ENCODE assay signal across 11 cellular contexts in the genomic region with DNA sequence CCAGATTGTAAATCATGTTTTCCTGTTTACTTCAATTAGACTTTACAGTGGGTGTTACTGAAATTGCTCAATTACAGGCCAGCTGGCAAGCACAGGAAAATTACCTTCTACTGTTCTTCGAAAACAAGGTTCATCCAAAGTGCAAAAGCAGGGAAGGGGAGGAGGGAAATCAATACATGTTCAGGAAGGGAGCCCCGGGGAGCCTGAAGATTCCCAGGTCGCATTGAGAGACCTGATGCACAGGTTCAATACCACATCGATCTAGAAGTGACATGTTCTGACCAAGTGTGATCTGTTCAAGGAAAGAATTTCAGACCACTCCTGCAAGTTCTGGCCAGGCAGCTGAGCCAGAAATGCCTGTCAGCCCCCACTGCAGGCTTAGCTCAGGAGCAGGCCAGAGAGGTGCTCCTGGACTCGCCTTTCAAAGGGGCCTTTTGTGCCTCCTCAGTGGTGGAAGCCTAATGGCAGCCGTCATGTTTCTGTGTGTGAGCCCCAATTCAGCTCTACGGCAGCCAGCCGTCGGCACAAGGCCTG. TPM values are rescaled to one million over a fixed set of nuclear protein-coding genes. Genes with fewer than 3 reads are reported as not detected.
DNase-seq lines count a peak whose midpoint lies in the region; ATAC-seq and TF ChIP-seq lines count a peak whose summit lies in the region.
"Had no signal": no experiment of that assay in that cellular context is flagged by ENCODE, and none has a peak within 500 bp of the region (broad histone marks: within the 10 kb centered on the region; RNA-seq: fewer than 3 reads in every experiment).

No MANE protein-coding gene starts in this region.

- H3K4me3 ChIP-seq in HEK293 (ENCODE audit: low read depth, low read length) (no peak overlapping the region), esophagus squamous epithelium (no peak overlapping the region)
- H3K4me3 ChIP-seq: HAP-1 had no signal

- H3K4me1 ChIP-seq in HEK293 (ENCODE audit: control insufficient read depth, insufficient read depth, low read length) (peaks cover 3% of the 10 kb centered on the region; the same call in 1 of the 2 replicates), esophagus squamous epithelium (peaks cover 57 to 99% (median 78%) of the 10 kb centered on the region in 3 donors)
- H3K4me1 ChIP-seq: HAP-1 had no signal

- CTCF ChIA-PET in HEK293 (lab: Yijun Ruan, JAX) = interaction anchor here (0.6 to 0.8 kb wide), 3 partner anchors 13 to 60 kb away, joined by 3 read pairs; no protein-coding TSS in a partner anchor

- no peaks in the 10 kb centered on the region for H3K9me3 ChIP-seq in HEK293 (ENCODE audit: control insufficient read depth, insufficient read depth, low read depth, low read length)
- H3K9me3 ChIP-seq in esophagus squamous epithelium = no peaks in the 10 kb centered on the region
- H3K9me3 ChIP-seq: HAP-1 had no signal

- peaks cover 0 to 34% of the 10 kb centered on the region in 2 experiments; a peak in 2 of 3 replicates for H3K36me3 ChIP-seq in HEK293 (ENCODE audit: control insufficient read depth in 2 of 2, insufficient read depth in 1 of 2, low read length in 2 of 2)
- peaks cover 0 to 36% (median 5%) of the 10 kb centered on the region in 3 donors for H3K36me3 ChIP-seq in esophagus squamous epithelium

- POLR2A ChIA-PET in HEK293 (lab: Yijun Ruan, JAX) = no interaction called here

- TF ChIP-seq CTCF in HEK293 (tag by site-specific recombination; IDR thresholded peaks at IDR 0.05) = no peak
- no peak for TF ChIP-seq CTCF in esophagus squamous epithelium (IDR thresholded peaks at IDR 0.05)

- H3K27ac ChIP-seq in HEK293 (ENCODE audit: extremely low read depth, low read depth, low read length) (no peak overlapping the region), esophagus squamous epithelium (peak overlapping the region; percentile 64 to 83 (median 79))

- H3K27me3 ChIP-seq in esophagus squamous epithelium = no peaks in the 10 kb centered on the region

- intact Hi-C loops in esophagus squamous epithelium (cut with DNase I) = no loop called here

- WGBS in esophagus squamous epithelium, 2 donors = 37 to 45% methylated on average over 7 to 8 of the region's 9 CpGs

- TF ChIP-seq POLR2A in esophagus squamous epithelium (IDR thresholded peaks at IDR 0.05) = no peak

- DNase-seq in NCI-H2227 treated with DMSO at 0.1 percent for 48 hours (lab: John Stamatoyannopoulos, UW) (peak; percentile 62), esophagus squamous epithelium (lab: John Stamatoyannopoulos, UW) (no peak), renal cortical epithelial cell (ENCODE audit: low read depth) (peak; percentile 73), NCI-H82 treated with DMSO at 0.1 percent for 48 hours (lab: John Stamatoyannopoulos, UW; ENCODE audit: unreplicated experiment) (no peak), germinal center (ENCODE audit: low spot score) (no peak), C1 segment of cervical spinal cord (lab: John Stamatoyannopoulos, UW) (no peak)
- DNase-seq: NCI-H526 treated with DMSO at 0.1 percent for 48 hours; stimulated activated CD4-positive, alpha-beta T cell treated with anti-CD3 and anti-CD28 coated beads, Interleukin-2, amount 100 ng/mL, for 48 hours had no signal

- ATAC-seq in GM21515 (IDR thresholded peaks at IDR 0.05; ENCODE audit: unreplicated experiment) = no peak

TF ChIP-seq in HEK293, 187 proteins besides CTCF, POLR2A, EP300 and RAD21:
- TF ChIP-seq ZNF2 (tag by site-specific recombination; IDR thresholded peaks at IDR 0.05) = no peak
- TF ChIP-seq, protein P1, sequence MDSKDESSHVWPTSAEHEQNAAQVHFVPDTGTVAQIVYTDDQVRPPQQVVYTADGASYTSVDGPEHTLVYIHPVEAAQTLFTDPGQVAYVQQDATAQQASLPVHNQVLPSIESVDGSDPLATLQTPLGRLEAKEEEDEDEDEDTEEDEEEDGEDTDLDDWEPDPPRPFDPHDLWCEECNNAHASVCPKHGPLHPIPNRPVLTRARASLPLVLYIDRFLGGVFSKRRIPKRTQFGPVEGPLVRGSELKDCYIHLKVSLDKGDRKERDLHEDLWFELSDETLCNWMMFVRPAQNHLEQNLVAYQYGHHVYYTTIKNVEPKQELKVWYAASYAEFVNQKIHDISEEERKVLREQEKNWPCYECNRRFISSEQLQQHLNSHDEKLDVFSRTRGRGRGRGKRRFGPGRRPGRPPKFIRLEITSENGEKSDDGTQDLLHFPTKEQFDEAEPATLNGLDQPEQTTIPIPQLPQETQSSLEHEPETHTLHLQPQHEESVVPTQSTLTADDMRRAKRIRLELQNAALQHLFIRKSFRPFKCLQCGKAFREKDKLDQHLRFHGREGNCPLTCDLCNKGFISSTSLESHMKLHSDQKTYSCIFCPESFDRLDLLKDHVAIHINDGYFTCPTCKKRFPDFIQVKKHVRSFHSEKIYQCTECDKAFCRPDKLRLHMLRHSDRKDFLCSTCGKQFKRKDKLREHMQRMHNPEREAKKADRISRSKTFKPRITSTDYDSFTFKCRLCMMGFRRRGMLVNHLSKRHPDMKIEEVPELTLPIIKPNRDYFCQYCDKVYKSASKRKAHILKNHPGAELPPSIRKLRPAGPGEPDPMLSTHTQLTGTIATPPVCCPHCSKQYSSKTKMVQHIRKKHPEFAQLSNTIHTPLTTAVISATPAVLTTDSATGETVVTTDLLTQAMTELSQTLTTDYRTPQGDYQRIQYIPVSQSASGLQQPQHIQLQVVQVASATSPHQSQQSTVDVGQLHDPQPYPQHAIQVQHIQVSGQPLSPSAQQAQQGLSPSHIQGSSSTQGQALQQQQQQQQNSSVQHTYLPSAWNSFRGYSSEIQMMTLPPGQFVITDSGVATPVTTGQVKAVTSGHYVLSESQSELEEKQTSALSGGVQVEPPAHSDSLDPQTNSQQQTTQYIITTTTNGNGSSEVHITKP (tag by site-specific recombination; IDR thresholded peaks at IDR 0.05) = peak; percentile 62
TF ChIP-seq in HEK293: peak in this region for 1.

RNA-seq across cellular contexts. Expression of a gene that starts 35.9 kb away (rescaled TPM):
- 10 to 100 TPM; 27.4 to 54.2 (median 31.5) TPM for total RNA-seq in esophagus squamous epithelium
- total RNA-seq in renal cortical epithelial cell = 15.5 and 20.4 TPM in 2 replicates

Comparison
In these comparisons a context has a peak if more than half of its experiments do, and no peak if none do; other contexts are left out.
1. DNase-seq: peak in NCI-H2227 treated with DMSO at 0.1 percent for 48 hours (single experiment) and renal cortical epithelial cell (single experiment); none in esophagus squamous epithelium (single experiment), NCI-H82 treated with DMSO at 0.1 percent for 48 hours (single experiment), germinal center (single experiment) and C1 segment of cervical spinal cord (0 of 14).